9 cellular contexts compared by ENCODE assay signal in genomic region chr10:69958232-69958902, GRCh38.
DNase-seq lines count a peak whose midpoint lies in the region; ATAC-seq, FAIRE-seq and TF ChIP-seq lines count a peak whose summit lies in the region.
"Had no signal": no experiment of that assay in that cellular context is flagged by ENCODE, and none has a peak within 500 bp of the region (broad histone marks: within the 10 kb centered on the region; RNA-seq: fewer than 3 reads in every experiment).

No MANE protein-coding gene starts in this region.

- no peaks in the 10 kb centered on the region for H3K4me1 Mint-ChIP-seq in activated T-cell treated with anti-CD3 and anti-CD28 coated beads, Interleukin-2, amount 50 U/mL, for 72 hours (ENCODE audit: low read depth)

- H3K27ac ChIP-seq in body of pancreas: no peak overlapping the region
- H3K27ac ChIP-seq in keratinocyte (ENCODE audit: control insufficient read depth, insufficient read depth, low read length): no peak overlapping the region
- H3K27ac ChIP-seq in transverse colon: no peak overlapping the region

- intact Hi-C loops in body of pancreas (cut with DNase I): no loop called here
- intact Hi-C loops in transverse colon (cut with DNase I; ENCODE audit: low total_unique reads): no loop called here

- H3K9me3 ChIP-seq in body of pancreas: no peaks in the 10 kb centered on the region
- H3K9me3 ChIP-seq in keratinocyte (ENCODE audit: control insufficient read depth, low read depth, low read length): no peaks in the 10 kb centered on the region
- no peaks in the 10 kb centered on the region for H3K9me3 ChIP-seq in transverse colon

- no peak overlapping the region for H3K4me3 Mint-ChIP-seq in activated T-cell treated with anti-CD3 and anti-CD28 coated beads, Interleukin-2, amount 50 U/mL, for 72 hours
- H3K4me3 Mint-ChIP-seq: stimulated activated naive CD8-positive, alpha-beta T cell treated with anti-CD3 and anti-CD28 coated beads, Interleukin-15, Interleukin-2, amounts not matched to agents 100 ng/mL and 50 ng/mL, for 24 hours had no signal

- H3K4me2 ChIP-seq in keratinocyte (ENCODE audit: control insufficient read depth, extremely low read depth, insufficient read depth, low read depth, low read length): no peak overlapping the region

- FAIRE-seq in keratinocyte (lab: Jason Lieb, UNC): peak; percentile 89

- H3K27me3 Mint-ChIP-seq in activated T-cell treated with anti-CD3 and anti-CD28 coated beads, Interleukin-2, amount 50 U/mL, for 72 hours (ENCODE audit: low read depth): peaks cover 30% of the 10 kb centered on the region

- in situ Hi-C loops in transverse colon (cut with MboI; ENCODE audit: low pct_ligation_motif_present in 1 of 4, low pct_unique_long_range_greater_than_20kb in 1 of 4, low sequenced_read_pairs in 3 of 4): no loop called here

- H3K4me3 ChIP-seq in body of pancreas (no peak overlapping the region), keratinocyte (ENCODE audit: control insufficient read depth in 2 of 3, extremely low read depth in 1 of 3, insufficient read depth in 2 of 3, low read depth in 1 of 3, low read length in 3 of 3) (no peak overlapping the region), transverse colon (no peak overlapping the region)

- TF ChIP-seq POLR2A in body of pancreas (IDR thresholded peaks at IDR 0.05): no peak
- TF ChIP-seq POLR2A in transverse colon (IDR thresholded peaks at IDR 0.05): no peak

- H3K9ac ChIP-seq in keratinocyte (ENCODE audit: control insufficient read depth, extremely low read depth, insufficient read depth, low read length): no peak overlapping the region

- no peaks in the 10 kb centered on the region for H3K9me1 ChIP-seq in keratinocyte (ENCODE audit: control insufficient read depth, extremely low read depth, insufficient read depth, low read length)

- no peak overlapping the region for H2AFZ ChIP-seq in keratinocyte (ENCODE audit: control insufficient read depth, low read length)

- no peak for TF ChIP-seq EP300 in transverse colon (IDR thresholded peaks at IDR 0.05; ENCODE audit: low read depth)

- TF ChIP-seq CTCF in body of pancreas (IDR thresholded peaks at IDR 0.05) (peak; percentile 44 to 66 (median 58)), keratinocyte (optimal IDR thresholded peaks at IDR 0.05 in 1 of 3, IDR thresholded peaks at IDR 0.05 in 1 of 3, conservative IDR thresholded peaks at IDR 0.05 in 1 of 3; ENCODE audit: extremely low read depth in 1 of 3, insufficient read depth in 2 of 3, low read length in 3 of 3) (peak; percentile 88 to 96 (median 90)), transverse colon (IDR thresholded peaks at IDR 0.05) (peak; percentile 45 to 81 (median 66))

- 40 to 56% methylated on average over 1 of the region's 1 CpG for WGBS in body of pancreas, 2 donors
- 60% methylated on average over 1 of the region's 1 CpG; no CpG with 5 or more reads in 1 of the 2 donors for WGBS in transverse colon (ENCODE audit: low coverage in 1 of 2), 2 donors

- H3K36me3 Mint-ChIP-seq in activated T-cell treated with anti-CD3 and anti-CD28 coated beads, Interleukin-2, amount 50 U/mL, for 72 hours (ENCODE audit: insufficient read depth in 2 of 2): no peaks in the 10 kb centered on the region

- no peaks in the 10 kb centered on the region for H3K9me3 Mint-ChIP-seq in activated T-cell treated with anti-CD3 and anti-CD28 coated beads, Interleukin-2, amount 50 U/mL, for 72 hours
- H3K9me3 Mint-ChIP-seq: stimulated activated naive CD8-positive, alpha-beta T cell treated with anti-CD3 and anti-CD28 coated beads, Interleukin-15, Interleukin-2, amounts not matched to agents 100 ng/mL and 50 ng/mL, for 24 hours had no signal

- no peak overlapping the region for H3K27ac Mint-ChIP-seq in activated T-cell treated with anti-CD3 and anti-CD28 coated beads, Interleukin-2, amount 50 U/mL, for 72 hours
- H3K27ac Mint-ChIP-seq: stimulated activated naive CD8-positive, alpha-beta T cell treated with anti-CD3 and anti-CD28 coated beads, Interleukin-15, Interleukin-2, amounts not matched to agents 100 ng/mL and 50 ng/mL, for 24 hours had no signal

- H3K27me3 ChIP-seq in body of pancreas (no peaks in the 10 kb centered on the region), keratinocyte (ENCODE audit: control insufficient read depth, extremely low read depth, insufficient read depth, low read length) (peaks cover 1% of the 10 kb centered on the region), transverse colon (no peaks in the 10 kb centered on the region)

- peak; percentile 16 to 27 for DNase-seq in activated T-cell treated with anti-CD3 and anti-CD28 coated beads, Interleukin-2, amount 50 U/mL, for 72 hours
- DNase-seq in activated T-cell treated with anti-CD3 and anti-CD28 coated beads for 4 hours (no peak), NCI-H774 (lab: John Stamatoyannopoulos, UW) (peak; percentile 8), body of pancreas (peak in 3 of 4 donors; percentile 23 to 35 (median 30)), keratinocyte (ENCODE audit: low read depth, low spot score) (peak; percentile 28), transverse colon (no peak), NCI-H2081 treated with DMSO at 0.1 percent for 48 hours (lab: John Stamatoyannopoulos, UW) (no peak)

- dilution Hi-C loops in keratinocyte (cut with MboI; ENCODE audit: extremely low pct_ligation_motif_present, low sequenced_read_pairs): no loop called here

- H3K79me2 ChIP-seq in keratinocyte (ENCODE audit: control insufficient read depth, insufficient read depth, low read length): no peaks in the 10 kb centered on the region

- no peaks in the 10 kb centered on the region for H3K4me1 ChIP-seq in body of pancreas
- H3K4me1 ChIP-seq in keratinocyte (ENCODE audit: control insufficient read depth, extremely low read depth, insufficient read depth, low read length): peaks cover 9% of the 10 kb centered on the region
- H3K4me1 ChIP-seq in transverse colon: peaks cover 6 to 12% (median 11%) of the 10 kb centered on the region in 4 donors

- peak; percentile 36 to 59 for ATAC-seq in activated T-cell treated with anti-CD3 and anti-CD28 coated beads, Interleukin-2, amount 50 U/mL, for 72 hours (replicated peaks in 1 of 2)
- ATAC-seq in HG02885 (IDR thresholded peaks at IDR 0.05; ENCODE audit: poor library complexity, unreplicated experiment) (peak; percentile 67), body of pancreas (peak; percentile 52)

- H3K36me3 ChIP-seq in body of pancreas (replicated peaks in 1 of 2; ENCODE audit: insufficient read depth in 1 of 2, low read depth in 2 of 2) (no peaks in the 10 kb centered on the region), keratinocyte (ENCODE audit: control insufficient read depth in 2 of 2, extremely low read depth in 1 of 2, insufficient read depth in 2 of 2, low read length in 2 of 2) (no peaks in the 10 kb centered on the region), transverse colon (no peaks in the 10 kb centered on the region)

- H4K20me1 ChIP-seq in keratinocyte (ENCODE audit: control insufficient read depth, extremely low read depth, insufficient read depth, low read length): no peaks in the 10 kb centered on the region

Comparison
In these comparisons a context has a peak if more than half of its experiments do, and no peak if none do; other contexts are left out.
1. DNase-seq: peak in activated T-cell treated with anti-CD3 and anti-CD28 coated beads, Interleukin-2, amount 50 U/mL, for 72 hours (2 of 2), NCI-H774 (single experiment), body of pancreas (3 of 4) and keratinocyte (single experiment); none in activated T-cell treated with anti-CD3 and anti-CD28 coated beads for 4 hours (single experiment), transverse colon (single experiment) and NCI-H2081 treated with DMSO at 0.1 percent for 48 hours (single experiment).
2. Peak in every context shown above with its lines, with median percentiles within 50 percentile points of each other: ATAC-seq and CTCF ChIP-seq.